8 cellular contexts compared by ENCODE assay signal in genomic region chr14:21536395-21537087, GRCh38. TPM values are rescaled to one million over a fixed set of nuclear protein-coding genes. Genes with fewer than 3 reads are reported as not detected.
DNase-seq lines count a peak whose midpoint lies in the region; ATAC-seq and TF ChIP-seq lines count a peak whose summit lies in the region.

No MANE protein-coding gene starts in this region.

- H3K36me3 Mint-ChIP-seq in activated CD4-positive, alpha-beta memory T cell treated with anti-CD3 and anti-CD28 coated beads for 36 hours = no peaks in the 10 kb centered on the region

- no peak overlapping the region for H3K27ac Mint-ChIP-seq in activated CD4-positive, alpha-beta memory T cell treated with anti-CD3 and anti-CD28 coated beads for 36 hours

- H3K4me3 ChIP-seq in AG10803 (ENCODE audit: low read length) (peak overlapping the region; percentile 18; the same call in 1 of the 2 replicates), heart right ventricle (peak overlapping the region in 9 of 10 donors; percentile 5 to 47 (median 35)), osteoblast (ENCODE audit: insufficient read depth, low read length) (peak overlapping the region; percentile 37)

- peak overlapping the region; percentile 74 for H2AFZ ChIP-seq in osteoblast (ENCODE audit: low read length)

- H3K27me3 Mint-ChIP-seq in activated CD4-positive, alpha-beta memory T cell treated with anti-CD3 and anti-CD28 coated beads for 36 hours = peaks cover 34% of the 10 kb centered on the region

- H3K79me2 ChIP-seq in osteoblast (ENCODE audit: insufficient read depth, low read length) = no peaks in the 10 kb centered on the region

- H3K4me3 Mint-ChIP-seq in activated CD4-positive, alpha-beta memory T cell treated with anti-CD3 and anti-CD28 coated beads for 36 hours = no peak overlapping the region

- POLR2A ChIA-PET in activated CD4-positive, alpha-beta memory T cell treated with anti-CD3 and anti-CD28 coated beads for 36 hours (lab: Charles Lee) = no interaction called here

- peaks cover 8% of the 10 kb centered on the region for H3K4me1 Mint-ChIP-seq in activated CD4-positive, alpha-beta memory T cell treated with anti-CD3 and anti-CD28 coated beads for 36 hours (ENCODE audit: low read depth)

- H3K4me1 ChIP-seq in heart right ventricle (peaks cover 0 to 14% (median 6%) of the 10 kb centered on the region in 9 donors), osteoblast (ENCODE audit: insufficient read depth, low read length) (no peaks in the 10 kb centered on the region)

- DNase-seq in AG10803 (ENCODE audit: low read depth) (no peak), heart right ventricle (no peak), osteoblast (ENCODE audit: insufficient read length, low spot score, missing footprints) (no peak), NOMO-1 treated with DMSO at 0.1 percent for 48 hours (lab: John Stamatoyannopoulos, UW; ENCODE audit: unreplicated experiment) (no peak)
- no peak for DNase-seq in activated CD4-positive, alpha-beta memory T cell treated with anti-CD3 and anti-CD28 coated beads for 36 hours

- H3K4me2 ChIP-seq in osteoblast (ENCODE audit: insufficient read depth, low read length) = peak overlapping the region; percentile 65

- 2% methylated on average over 26 of the region's 26 CpGs for WGBS in heart right ventricle, 2 donors

- TF ChIP-seq CTCF in AG10803 (conservative IDR thresholded peaks at IDR 0.05; ENCODE audit: low read length) (no peak), heart right ventricle (IDR thresholded peaks at IDR 0.05) (no peak), osteoblast (IDR thresholded peaks at IDR 0.05; ENCODE audit: extremely low read depth, low read depth, low read length) (no peak)

- H3K27ac ChIP-seq in heart right ventricle (no peak overlapping the region), osteoblast (ENCODE audit: low read depth, low read length) (no peak overlapping the region)

- H3K9me3 Mint-ChIP-seq in activated CD4-positive, alpha-beta memory T cell treated with anti-CD3 and anti-CD28 coated beads for 36 hours = no peaks in the 10 kb centered on the region

- no peaks in the 10 kb centered on the region for H3K36me3 ChIP-seq in heart right ventricle
- no peaks in the 10 kb centered on the region for H3K36me3 ChIP-seq in osteoblast (ENCODE audit: insufficient read depth, low read length)

- no peaks in the 10 kb centered on the region for H4K20me1 ChIP-seq in osteoblast (ENCODE audit: insufficient read depth, low read length)

- peaks cover 0 to 95% (median 75%) of the 10 kb centered on the region in 7 donors for H3K27me3 ChIP-seq in heart right ventricle
- H3K27me3 ChIP-seq in osteoblast (ENCODE audit: insufficient read depth, low read length) = peaks cover 56% of the 10 kb centered on the region

- intact Hi-C loops in heart right ventricle (cut with DNase I) = no loop called here
- intact Hi-C loops in activated CD4-positive, alpha-beta memory T cell treated with anti-CD3 and anti-CD28 coated beads for 36 hours (cut with micrococcal nuclease) = no loop called here

- no peaks in the 10 kb centered on the region for H3K9me3 ChIP-seq in heart right ventricle
- no peaks in the 10 kb centered on the region for H3K9me3 ChIP-seq in osteoblast (ENCODE audit: low read depth, low read length)

- CTCF ChIA-PET in activated CD4-positive, alpha-beta memory T cell treated with anti-CD3 and anti-CD28 coated beads for 36 hours (lab: Charles Lee) = no interaction called here

- ATAC-seq in SK-N-SH treated with all-trans-retinoic acid at 6 μM for 48 hours (peak; percentile 75), heart right ventricle (peak in 3 of 8 donors; percentile 27 to 39 (median 35)), HG02840 (IDR thresholded peaks at IDR 0.05; ENCODE audit: low FRiP score, unreplicated experiment) (no peak), GM18909 (IDR thresholded peaks at IDR 0.05; ENCODE audit: poor library complexity, unreplicated experiment) (no peak)

TF ChIP-seq in SK-N-SH treated with all-trans-retinoic acid at 6 μM for 48 hours, 23 proteins besides CTCF, POLR2A, EP300 and RAD21 (continues in another document):
- TF ChIP-seq BACH2 (CRISPR knock-in tag; IDR thresholded peaks at IDR 0.05; ENCODE audit: borderline replicate concordance) (no peak), ISL1 (CRISPR knock-in tag; IDR thresholded peaks at IDR 0.05) (no peak), ARNTL (CRISPR knock-in tag; IDR thresholded peaks at IDR 0.05; ENCODE audit: borderline replicate concordance, low read depth) (no peak), TCF4 (CRISPR knock-in tag; IDR thresholded peaks at IDR 0.05; ENCODE audit: borderline replicate concordance) (no peak), ZC3H10 (CRISPR knock-in tag; IDR thresholded peaks at IDR 0.05) (no peak), ZNF8 (CRISPR knock-in tag; IDR thresholded peaks at IDR 0.05) (no peak), ZFP30 (CRISPR knock-in tag; IDR thresholded peaks at IDR 0.05) (no peak), POU6F1 (CRISPR knock-in tag; IDR thresholded peaks at IDR 0.05; ENCODE audit: borderline replicate concordance, low read depth) (no peak), CSRNP3 (CRISPR knock-in tag; IDR thresholded peaks at IDR 0.05) (no peak)
- TF ChIP-seq, protein P1, sequence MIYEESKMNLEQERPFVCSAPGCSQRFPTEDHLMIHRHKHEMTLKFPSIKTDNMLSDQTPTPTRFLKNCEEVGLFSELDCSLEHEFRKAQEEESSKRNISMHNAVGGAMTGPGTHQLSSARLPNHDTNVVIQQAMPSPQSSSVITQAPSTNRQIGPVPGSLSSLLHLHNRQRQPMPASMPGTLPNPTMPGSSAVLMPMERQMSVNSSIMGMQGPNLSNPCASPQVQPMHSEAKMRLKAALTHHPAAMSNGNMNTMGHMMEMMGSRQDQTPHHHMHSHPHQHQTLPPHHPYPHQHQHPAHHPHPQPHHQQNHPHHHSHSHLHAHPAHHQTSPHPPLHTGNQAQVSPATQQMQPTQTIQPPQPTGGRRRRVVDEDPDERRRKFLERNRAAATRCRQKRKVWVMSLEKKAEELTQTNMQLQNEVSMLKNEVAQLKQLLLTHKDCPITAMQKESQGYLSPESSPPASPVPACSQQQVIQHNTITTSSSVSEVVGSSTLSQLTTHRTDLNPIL (CRISPR knock-in tag; IDR thresholded peaks at IDR 0.05; ENCODE audit: low read depth) = no peak

RNA-seq across cellular contexts. Expression of gene SALL2, which starts 10.4 kb away (rescaled TPM):
- total RNA-seq in heart right ventricle (1 to 10 TPM; 2.5 to 6.6 (median 4.3) TPM), osteoblast (2.9 and 3.3 TPM in 2 replicates)
- polyA plus RNA-seq in heart right ventricle = 1 to 10 TPM; 1.1 to 1.3 TPM
- 1 to 10 TPM; 4.4 to 4.8 TPM for total RNA-seq in activated CD4-positive, alpha-beta memory T cell treated with anti-CD3 and anti-CD28 coated beads for 36 hours

RNA-seq across cellular contexts. Expression of gene METTL3, which starts 25.4 kb away (rescaled TPM):
- total RNA-seq in heart right ventricle = 10 to 100 TPM; 21.0 to 30.3 (median 24.0) TPM
- 10 to 100 TPM; 22.9 to 46.7 TPM for polyA plus RNA-seq in heart right ventricle
- total RNA-seq in osteoblast = 30.4 and 30.9 TPM in 2 replicates
- 10 to 100 TPM; 64.1 TPM for total RNA-seq in activated CD4-positive, alpha-beta memory T cell treated with anti-CD3 and anti-CD28 coated beads for 36 hours

RNA-seq across cellular contexts. Expression of gene OR10G3, which starts 43.3 kb away (rescaled TPM):
- not detected for total RNA-seq in heart right ventricle
- polyA plus RNA-seq in heart right ventricle = not detected
- total RNA-seq in osteoblast = not detected in 2 replicates
- not detected for total RNA-seq in activated CD4-positive, alpha-beta memory T cell treated with anti-CD3 and anti-CD28 coated beads for 36 hours

RNA-seq across cellular contexts. Expression of gene TOX4, which starts 59.5 kb away (rescaled TPM):
- total RNA-seq in heart right ventricle (100 to 1,000 TPM in 2 of 10 donors, 10 to 100 TPM in 8; 74.4 to 104 (median 94.3) TPM), osteoblast (37.6 and 46.3 TPM in 2 replicates)
- 10 to 100 TPM; 14.9 to 33.0 TPM for polyA plus RNA-seq in heart right ventricle
- total RNA-seq in activated CD4-positive, alpha-beta memory T cell treated with anti-CD3 and anti-CD28 coated beads for 36 hours = 10 to 100 TPM; 66.1 to 67.5 TPM

RNA-seq across cellular contexts. Expression of gene RAB2B, which starts 59.8 kb away (rescaled TPM):
- 10 to 100 TPM; 14.8 to 25.8 (median 18.4) TPM for total RNA-seq in heart right ventricle
- polyA plus RNA-seq in heart right ventricle = 10 to 100 TPM in 1 of 2 donors, 1 to 10 TPM in 1; 7.1 to 11.0 TPM
- 25.0 and 27.4 TPM in 2 replicates for total RNA-seq in osteoblast
- total RNA-seq in activated CD4-positive, alpha-beta memory T cell treated with anti-CD3 and anti-CD28 coated beads for 36 hours = 10 to 100 TPM; 21.2 to 23.6 TPM
